In the genomic region with DNA sequence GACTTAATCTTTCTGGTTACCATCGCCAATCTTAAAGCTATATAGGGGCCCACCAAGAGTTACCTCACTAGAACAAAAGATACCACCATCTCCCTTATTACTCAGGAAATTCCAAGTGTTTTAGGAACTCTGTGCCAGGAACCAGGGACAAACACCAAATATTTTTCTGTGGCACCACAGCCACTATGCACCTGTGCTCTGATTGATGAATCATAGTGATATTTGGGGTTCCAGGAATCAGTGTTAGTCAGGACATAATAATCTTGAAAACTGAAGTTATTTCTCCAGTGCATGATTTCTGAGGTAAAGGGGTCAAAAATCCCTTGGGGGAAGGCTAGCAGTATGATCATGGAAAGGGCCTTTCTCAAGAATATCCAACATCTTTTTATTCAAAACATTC, we compare ENCODE assay signal across 14 cellular contexts. TPM values are rescaled to one million over a fixed set of nuclear protein-coding genes. Genes with fewer than 3 reads are reported as not detected.
DNase-seq lines count a peak whose midpoint lies in the region; ATAC-seq and TF ChIP-seq lines count a peak whose summit lies in the region.
"Had no signal": no experiment of that assay in that cellular context is flagged by ENCODE, and none has a peak within 500 bp of the region (broad histone marks: within the 10 kb centered on the region; RNA-seq: fewer than 3 reads in every experiment).

No MANE protein-coding gene starts in this region.

- H3K9me3 Mint-ChIP-seq in stimulated activated naive CD8-positive, alpha-beta T cell treated with anti-CD3 and anti-CD28 coated beads, Interleukin-15, Interleukin-2, amounts not matched to agents 100 ng/mL and 50 ng/mL, for 24 hours, result no peaks in the 10 kb centered on the region
- no peaks in the 10 kb centered on the region for H3K9me3 Mint-ChIP-seq in CD8-positive, alpha-beta memory T cell
- H3K9me3 Mint-ChIP-seq: CD4-positive, alpha-beta memory T cell had no signal

- H3K14ac ChIP-seq in neuronal stem cell (ENCODE audit: low read length), result no peak overlapping the region

- H2AFZ ChIP-seq in OCI-LY3 (ENCODE audit: low read depth, low read length), result no peak overlapping the region
- H2AFZ ChIP-seq in neuronal stem cell (ENCODE audit: low read length), result peak overlapping the region; percentile 46

- H3K9ac ChIP-seq in OCI-LY3 (ENCODE audit: low read length), result no peak overlapping the region
- H3K9ac ChIP-seq in neuronal stem cell (ENCODE audit: low read depth, low read length, poor library complexity), result no peak overlapping the region
- H3K9ac ChIP-seq: BLaER1 had no signal

- H4K8ac ChIP-seq in neuronal stem cell (ENCODE audit: low read depth, low read length), result no peak overlapping the region

- WGBS in neuronal stem cell (ENCODE audit: extremely low coverage in 2 of 2, insufficient read length in 2 of 2, insufficient replicate concordance in 1 of 2), 2 donors, result no CpG with 5 or more reads among the region's 1 CpG

- peaks cover 50% of the 10 kb centered on the region for H3K4me1 Mint-ChIP-seq in stimulated activated naive CD8-positive, alpha-beta T cell treated with anti-CD3 and anti-CD28 coated beads, Interleukin-15, Interleukin-2, amounts not matched to agents 100 ng/mL and 50 ng/mL, for 24 hours (ENCODE audit: low read depth)
- H3K4me1 Mint-ChIP-seq in CD8-positive, alpha-beta memory T cell, result peaks cover 6 to 7% (median 6%) of the 10 kb centered on the region in 3 donors

- TF ChIP-seq CTCF in OCI-LY3 (IDR thresholded peaks at IDR 0.05; ENCODE audit: low read depth, low read length) (no peak), lower lobe of right lung (IDR thresholded peaks at IDR 0.05) (no peak)

- H3K9me3 ChIP-seq in OCI-LY3 (ENCODE audit: insufficient read depth, low read length), result no peaks in the 10 kb centered on the region
- no peaks in the 10 kb centered on the region for H3K9me3 ChIP-seq in neuronal stem cell (replicated peaks in 1 of 2; ENCODE audit: control insufficient read depth in 2 of 2, insufficient read depth in 1 of 2, low read depth in 1 of 2, low read length in 2 of 2)
- H3K9me3 ChIP-seq in CD8-positive, alpha-beta memory T cell (ENCODE audit: low read length), result no peaks in the 10 kb centered on the region
- H3K9me3 ChIP-seq in lower lobe of right lung, result no peaks in the 10 kb centered on the region
- H3K9me3 ChIP-seq: BLaER1 had no signal

- no peak overlapping the region for H2BK12ac ChIP-seq in neuronal stem cell (ENCODE audit: low read length)

- no peak overlapping the region for H2BK120ac ChIP-seq in neuronal stem cell (ENCODE audit: low read depth, low read length)

- no peak overlapping the region for H2AK5ac ChIP-seq in neuronal stem cell (ENCODE audit: low read depth, low read length)

- CTCF ChIA-PET in CD8-positive, alpha-beta memory T cell (lab: Charles Lee), result interaction anchor here (2.0 to 2.6 kb wide), 2 partner anchors 204 to 433 kb away, joined by 12 to 18 read pairs; no protein-coding TSS in a partner anchor

- H3K27ac ChIP-seq in OCI-LY3 (ENCODE audit: low read length), result no peak overlapping the region
- no peak overlapping the region for H3K27ac ChIP-seq in neuronal stem cell (replicated peaks; ENCODE audit: low read length)
- no peak overlapping the region for H3K27ac ChIP-seq in CD8-positive, alpha-beta memory T cell (ENCODE audit: low read depth, low read length)
- no peak overlapping the region for H3K27ac ChIP-seq in lower lobe of right lung
- H3K27ac ChIP-seq: BLaER1 had no signal

- no peak for DNase-seq in stimulated activated naive CD8-positive, alpha-beta T cell treated with anti-CD3 and anti-CD28 coated beads, Interleukin-15, Interleukin-2, amounts not matched to agents 100 U/mL and 50 U/mL, for 24 hours
- no peak for DNase-seq in neuronal stem cell (ENCODE audit: low spot score)
- DNase-seq in CD8-positive, alpha-beta memory T cell, result no peak
- no peak for DNase-seq in OCI-M2 (lab: John Stamatoyannopoulos, UW; ENCODE audit: unreplicated experiment)
- DNase-seq in lower lobe of right lung, result no peak
- DNase-seq: 8988T; Calu3; CD4-positive, alpha-beta memory T cell; DMS79 treated with DMSO at 0.1 percent for 48 hours; GF-D8 had no signal

- no peak overlapping the region for H3K4me3 ChIP-seq in OCI-LY3 (ENCODE audit: low read length)
- H3K4me3 ChIP-seq in neuronal stem cell (ENCODE audit: low read length in 2 of 2), result no peak overlapping the region
- H3K4me3 ChIP-seq in CD8-positive, alpha-beta memory T cell (ENCODE audit: low read length), result no peak overlapping the region
- no peak overlapping the region for H3K4me3 ChIP-seq in lower lobe of right lung
- H3K4me3 ChIP-seq: BLaER1 had no signal

- H3K36me3 Mint-ChIP-seq in stimulated activated naive CD8-positive, alpha-beta T cell treated with anti-CD3 and anti-CD28 coated beads, Interleukin-15, Interleukin-2, amounts not matched to agents 100 ng/mL and 50 ng/mL, for 24 hours (ENCODE audit: low read depth), result no peaks in the 10 kb centered on the region
- no peaks in the 10 kb centered on the region for H3K36me3 Mint-ChIP-seq in CD8-positive, alpha-beta memory T cell
- H3K36me3 Mint-ChIP-seq: CD14-positive monocyte; CD4-positive, alpha-beta memory T cell had no signal

- no peak for ATAC-seq in stimulated activated naive CD8-positive, alpha-beta T cell treated with anti-CD3 and anti-CD28 coated beads, Interleukin-15, Interleukin-2, amounts not matched to agents 100 U/mL and 50 U/mL, for 24 hours
- no peak for ATAC-seq in lower lobe of right lung

- no peak overlapping the region for H3K23ac ChIP-seq in neuronal stem cell (ENCODE audit: low read depth, low read length, poor library complexity)

- peak overlapping the region; percentile 23 for H3K4me3 Mint-ChIP-seq in stimulated activated naive CD8-positive, alpha-beta T cell treated with anti-CD3 and anti-CD28 coated beads, Interleukin-15, Interleukin-2, amounts not matched to agents 100 ng/mL and 50 ng/mL, for 24 hours
- H3K4me3 Mint-ChIP-seq in CD8-positive, alpha-beta memory T cell, result no peak overlapping the region
- H3K4me3 Mint-ChIP-seq: CD14-positive monocyte had no signal

- H4K91ac ChIP-seq in neuronal stem cell (ENCODE audit: low read depth, low read length, poor library complexity), result no peak overlapping the region

- H3K27me3 Mint-ChIP-seq in stimulated activated naive CD8-positive, alpha-beta T cell treated with anti-CD3 and anti-CD28 coated beads, Interleukin-15, Interleukin-2, amounts not matched to agents 100 ng/mL and 50 ng/mL, for 24 hours, result peaks cover 48% of the 10 kb centered on the region
- peaks cover 0 to 6% of the 10 kb centered on the region in 2 donors for H3K27me3 Mint-ChIP-seq in CD8-positive, alpha-beta memory T cell

- peaks cover 56% of the 10 kb centered on the region for H4K20me1 ChIP-seq in OCI-LY3 (ENCODE audit: insufficient read depth, low read length)
- H4K20me1 ChIP-seq: BLaER1 had no signal

- no peaks in the 10 kb centered on the region for H3K79me2 ChIP-seq in OCI-LY3 (ENCODE audit: low read length)

- no peak overlapping the region for H2BK15ac ChIP-seq in neuronal stem cell (ENCODE audit: low read length)

- H3K4me1 ChIP-seq in OCI-LY3 (ENCODE audit: low read length) (peaks cover 43% of the 10 kb centered on the region), neuronal stem cell (ENCODE audit: control insufficient read depth in 2 of 2, insufficient read depth in 1 of 2, low read depth in 1 of 2, low read length in 2 of 2) (peaks cover 7 to 10% of the 10 kb centered on the region in 2 donors), lower lobe of right lung (peaks cover 11% of the 10 kb centered on the region)
- H3K4me1 ChIP-seq in CD8-positive, alpha-beta memory T cell (ENCODE audit: insufficient read depth, low read length), result peaks cover 5% of the 10 kb centered on the region

- H3K18ac ChIP-seq in neuronal stem cell (ENCODE audit: low read length), result no peak overlapping the region

- H3K4me2 ChIP-seq in OCI-LY3 (ENCODE audit: low read length) (0 out of 2 replicates have a peak overlapping the region, but pooled peaks have one; percentile 24), neuronal stem cell (ENCODE audit: insufficient read depth, low read length, poor library complexity, severe bottlenecking) (no peak overlapping the region)
- H3K4me2 ChIP-seq: BLaER1 had no signal

- no peaks in the 10 kb centered on the region for H3K79me1 ChIP-seq in neuronal stem cell (ENCODE audit: low read depth, low read length)

- peaks cover 79% of the 10 kb centered on the region for H3K27me3 ChIP-seq in OCI-LY3 (ENCODE audit: low read depth, low read length)
- H3K27me3 ChIP-seq in neuronal stem cell (ENCODE audit: control insufficient read depth in 3 of 3, insufficient read depth in 3 of 3, low read depth in 1 of 3, low read length in 3 of 3), result no peaks in the 10 kb centered on the region
- no peaks in the 10 kb centered on the region for H3K27me3 ChIP-seq in CD8-positive, alpha-beta memory T cell (ENCODE audit: insufficient read depth, low read length, poor library complexity, severe bottlenecking)
- H3K27me3 ChIP-seq in lower lobe of right lung (ENCODE audit: low read depth), result no peaks in the 10 kb centered on the region
- H3K27me3 ChIP-seq: BLaER1 had no signal

- H3K4ac ChIP-seq in neuronal stem cell (ENCODE audit: low read length), result no peak overlapping the region

- no peak overlapping the region for H3K27ac Mint-ChIP-seq in stimulated activated naive CD8-positive, alpha-beta T cell treated with anti-CD3 and anti-CD28 coated beads, Interleukin-15, Interleukin-2, amounts not matched to agents 100 ng/mL and 50 ng/mL, for 24 hours
- H3K27ac Mint-ChIP-seq in CD8-positive, alpha-beta memory T cell, result no peak overlapping the region
- H3K27ac Mint-ChIP-seq: CD14-positive monocyte; CD4-positive, alpha-beta memory T cell had no signal

- no peak overlapping the region for H2BK5ac ChIP-seq in neuronal stem cell (ENCODE audit: low read length)

- H3K36me3 ChIP-seq in OCI-LY3 (replicated peaks; ENCODE audit: low read depth, low read length) (no peaks in the 10 kb centered on the region), neuronal stem cell (replicated peaks in 1 of 2; ENCODE audit: control insufficient read depth in 2 of 2, insufficient read depth in 2 of 2, low read length in 2 of 2) (no peaks in the 10 kb centered on the region), lower lobe of right lung (no peaks in the 10 kb centered on the region)
- H3K36me3 ChIP-seq in CD8-positive, alpha-beta memory T cell (ENCODE audit: insufficient read depth, low read length), result no peaks in the 10 kb centered on the region
- H3K36me3 ChIP-seq: BLaER1 had no signal

- intact Hi-C loops in lower lobe of right lung (cut with DNase I), result no loop called here

- POLR2A ChIA-PET in CD8-positive, alpha-beta memory T cell (lab: Charles Lee), result no interaction called here

RNA-seq across cellular contexts. Expression of a gene that starts 10.2 kb away (rescaled TPM):
- 37.0 TPM for polyA plus RNA-seq in neuronal stem cell (2013, experiment 1 of 2)
- 38.5 TPM for polyA plus RNA-seq in neuronal stem cell (2013, experiment 2 of 2)
- 10 to 100 TPM; 47.7 to 47.8 TPM for total RNA-seq in CD8-positive, alpha-beta memory T cell
- 32.7 TPM for polyA plus RNA-seq in CD8-positive, alpha-beta memory T cell
- 82.2 TPM for total RNA-seq in lower lobe of right lung

RNA-seq across cellular contexts. Expression of a gene that starts 33.7 kb away (rescaled TPM):
- polyA plus RNA-seq in neuronal stem cell (2013, experiment 1 of 2), result 0.36 TPM
- polyA plus RNA-seq in neuronal stem cell (2013, experiment 2 of 2), result 0.39 TPM
- 1 to 10 TPM in 1 of 2 experiments, under 1 TPM in 1; 0.72 to 1.4 TPM for total RNA-seq in CD8-positive, alpha-beta memory T cell
- polyA plus RNA-seq in CD8-positive, alpha-beta memory T cell, result 0.29 TPM
- 5.8 TPM for total RNA-seq in lower lobe of right lung
